Comparison of ENCODE assay signal across 8 cellular contexts in the genomic region with DNA sequence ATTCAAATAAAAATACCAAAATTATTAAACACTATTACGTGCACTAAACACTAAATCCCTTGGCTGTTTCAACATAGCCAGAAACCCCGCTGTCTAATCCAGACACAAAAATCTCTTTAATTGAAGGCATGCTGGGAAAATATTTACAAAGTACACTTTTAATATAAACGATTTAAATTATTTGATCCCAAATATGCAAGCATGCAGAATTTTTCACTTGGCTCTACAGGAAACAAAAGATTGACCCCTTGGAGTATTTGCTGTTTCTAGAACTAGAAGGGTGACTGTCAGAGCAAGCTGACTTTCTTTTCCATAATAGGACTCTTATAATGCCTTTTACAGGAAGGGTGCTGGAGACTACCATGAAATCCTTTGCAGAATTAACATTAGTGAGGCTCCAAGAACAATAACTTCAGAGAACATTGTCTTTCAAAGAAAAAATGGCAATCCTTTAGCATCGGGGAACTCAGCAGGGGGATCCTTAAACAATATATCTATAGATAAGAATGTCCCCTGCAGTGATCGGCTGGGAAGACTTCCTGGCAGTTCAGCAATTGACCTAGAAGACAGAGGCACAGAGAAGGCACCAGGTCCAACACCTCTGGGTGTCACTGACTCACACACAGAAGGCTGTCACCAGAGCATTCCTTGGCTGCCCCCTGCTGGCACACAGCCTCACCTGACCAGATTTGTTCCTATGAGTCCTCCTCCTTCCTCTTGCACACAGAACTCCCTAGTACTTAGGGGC. TPM values are rescaled to one million over a fixed set of nuclear protein-coding genes. Genes with fewer than 3 reads are reported as not detected.
DNase-seq lines count a peak whose midpoint lies in the region; ATAC-seq and TF ChIP-seq lines count a peak whose summit lies in the region.

No MANE protein-coding gene starts in this region.

- no peak for TF ChIP-seq EP300 in tibial nerve (IDR thresholded peaks at IDR 0.05)

- no peaks in the 10 kb centered on the region for H3K9me3 ChIP-seq in tibial nerve

- H3K4me1 ChIP-seq in tibial nerve, result peaks cover 0 to 14% (median 2%) of the 10 kb centered on the region in 4 donors

- H3K27me3 ChIP-seq in tibial nerve, result no peaks in the 10 kb centered on the region

- TF ChIP-seq CTCF in fibroblast of pulmonary artery (IDR thresholded peaks at IDR 0.05; ENCODE audit: low read length, missing control alignments) (peak; percentile 77), tibial nerve (IDR thresholded peaks at IDR 0.05) (peak; percentile 38 to 63 (median 52))

- peak; percentile 93 for ATAC-seq in GM19372 (IDR thresholded peaks at IDR 0.05; ENCODE audit: low read depth, unreplicated experiment)
- ATAC-seq in HG03457 (IDR thresholded peaks at IDR 0.05; ENCODE audit: unreplicated experiment), result peak; percentile 80

- peaks cover 0 to 72% (median 0%) of the 10 kb centered on the region in 3 donors for H3K36me3 ChIP-seq in tibial nerve

- no peak for TF ChIP-seq POLR2A in tibial nerve (IDR thresholded peaks at IDR 0.05)

- DNase-seq in COLO829 (ENCODE audit: low spot score), result peak; percentile 15
- peak; percentile 46 for DNase-seq in NCI-H82 treated with DMSO at 0.1 percent for 48 hours (lab: John Stamatoyannopoulos, UW; ENCODE audit: unreplicated experiment)
- DNase-seq in activated T-cell treated with anti-CD3 and anti-CD28 coated beads for 1 hour (ENCODE audit: low read depth), result peak; percentile 34
- DNase-seq in fibroblast of pulmonary artery (ENCODE audit: low read depth), result peak; percentile 70
- peak; percentile 42 for DNase-seq in occipital lobe (lab: John Stamatoyannopoulos, UW)
- DNase-seq in tibial nerve (ENCODE audit: low spot score in 2 of 2), result peak; percentile 37 to 64

- WGBS in tibial nerve, 2 donors, result 38 to 53% methylated on average over 5 of the region's 5 CpGs

- H3K4me3 ChIP-seq in fibroblast of pulmonary artery (replicated peaks; ENCODE audit: low read depth, low read length), result no peak overlapping the region
- no peak overlapping the region for H3K4me3 ChIP-seq in tibial nerve

- H3K27ac ChIP-seq in tibial nerve, result peak overlapping the region in 1 of 4 donors; percentile 22

RNA-seq across cellular contexts. Expression of a gene that starts 55.8 kb away (rescaled TPM):
- total RNA-seq in occipital lobe (not detected), tibial nerve (not detected)

Comparison
In these comparisons a context has a peak if more than half of its experiments do, and no peak if none do; other contexts are left out.
1. DNase-seq: peak in every context shown above with its lines; median percentile 70 in fibroblast of pulmonary artery; 50 in tibial nerve; 46 in NCI-H82 treated with DMSO at 0.1 percent for 48 hours; 42 in occipital lobe; 34 in activated T-cell treated with anti-CD3 and anti-CD28 coated beads for 1 hour; 15 in COLO829.